19 cellular contexts compared by ENCODE assay signal in genomic region chrX:126489141-126489540, GRCh38.
DNase-seq lines count a peak whose midpoint lies in the region; ATAC-seq and TF ChIP-seq lines count a peak whose summit lies in the region.
"Had no signal": no experiment of that assay in that cellular context is flagged by ENCODE, and none has a peak within 500 bp of the region (broad histone marks: within the 10 kb centered on the region; RNA-seq: fewer than 3 reads in every experiment).

No MANE protein-coding gene starts in this region.

- no peak overlapping the region for H3K4me3 ChIP-seq in astrocyte of the spinal cord (ENCODE audit: low read depth, low read length)
- H3K4me3 ChIP-seq: Peyer's patch, SJCRH30 had no signal

- CTCF ChIA-PET in activated CD4-positive, alpha-beta T cell treated with anti-CD3 and anti-CD28 coated beads for 36 hours (lab: Charles Lee), result no interaction called here

- no peak for TF ChIP-seq CTCF in astrocyte of the spinal cord (IDR thresholded peaks at IDR 0.05; ENCODE audit: low read depth, low read length)

- POLR2A ChIA-PET in activated CD4-positive, alpha-beta T cell treated with anti-CD3 and anti-CD28 coated beads for 36 hours (lab: Charles Lee), result no interaction called here

- H3K4me1 Mint-ChIP-seq in activated CD4-positive, alpha-beta T cell treated with anti-CD3 and anti-CD28 coated beads for 36 hours, result no peaks in the 10 kb centered on the region
- H3K4me1 Mint-ChIP-seq: CD8-positive, alpha-beta memory T cell had no signal

- peak; percentile 0 to 12 for DNase-seq in NCI-H526 (lab: John Stamatoyannopoulos, UW)
- no peak for DNase-seq in NCI-H526 treated with DMSO at 0.1 percent for 48 hours (lab: John Stamatoyannopoulos, UW)
- peak; percentile 3 for DNase-seq in astrocyte of the spinal cord (ENCODE audit: low read depth, low spot score)
- peak; percentile 2 for DNase-seq in left kidney (ENCODE audit: low read depth, low spot score)
- DNase-seq in NCI-H82 treated with DMSO at 0.1 percent for 48 hours (lab: John Stamatoyannopoulos, UW; ENCODE audit: unreplicated experiment), result no peak
- DNase-seq in activated CD4-positive, alpha-beta T cell treated with anti-CD3 and anti-CD28 coated beads for 36 hours, result no peak
- DNase-seq in cerebellum (ENCODE audit: low spot score), result no peak
- no peak for DNase-seq in stimulated activated CD4-positive, alpha-beta T cell treated with anti-CD3 and anti-CD28 coated beads, Interleukin-4, amount 100 ng/mL, for 1 hour
- DNase-seq: C1 segment of cervical spinal cord; CD8-positive, alpha-beta memory T cell; HCEC 1CT; Kasumi-1; NCI-H1417 treated with DMSO at 0.1 percent for 48 hours; NCI-H187 treated with DMSO at 0.1 percent for 48 hours; NCI-H2107; NCI-H446 treated with DMSO at 0.1 percent for 48 hours; NK-92 treated with Interleukin-12 subunit alpha and Interleukin-12 subunit beta, amount 100 ng/mL, for 24 hours; Peyer's patch; SJCRH30 had no signal

- H3K27me3 Mint-ChIP-seq in activated CD4-positive, alpha-beta T cell treated with anti-CD3 and anti-CD28 coated beads for 36 hours, result no peaks in the 10 kb centered on the region
- H3K27me3 Mint-ChIP-seq: CD8-positive, alpha-beta memory T cell had no signal

- in situ Hi-C loops in astrocyte of the spinal cord (cut with HindIII; ENCODE audit: low sequenced_read_pairs), result no loop called here

- ATAC-seq in activated CD4-positive, alpha-beta T cell treated with anti-CD3 and anti-CD28 coated beads for 36 hours, result no peak

- no peak overlapping the region for H3K27ac Mint-ChIP-seq in activated CD4-positive, alpha-beta T cell treated with anti-CD3 and anti-CD28 coated beads for 36 hours
- H3K27ac Mint-ChIP-seq: CD8-positive, alpha-beta memory T cell had no signal

- H3K36me3 Mint-ChIP-seq in activated CD4-positive, alpha-beta T cell treated with anti-CD3 and anti-CD28 coated beads for 36 hours (ENCODE audit: low read depth), result no peaks in the 10 kb centered on the region
- H3K36me3 Mint-ChIP-seq: CD8-positive, alpha-beta memory T cell had no signal

- no peak overlapping the region for H3K4me3 Mint-ChIP-seq in activated CD4-positive, alpha-beta T cell treated with anti-CD3 and anti-CD28 coated beads for 36 hours
- H3K4me3 Mint-ChIP-seq: CD8-positive, alpha-beta memory T cell had no signal

- intact Hi-C loops in activated CD4-positive, alpha-beta T cell treated with anti-CD3 and anti-CD28 coated beads for 36 hours (cut with DNase I, micrococcal nuclease), result no loop called here

- H3K9me3 Mint-ChIP-seq in activated CD4-positive, alpha-beta T cell treated with anti-CD3 and anti-CD28 coated beads for 36 hours (ENCODE audit: low read depth), result no peaks in the 10 kb centered on the region

Comparison
In these comparisons a context has a peak if more than half of its experiments do, and no peak if none do; other contexts are left out.
1. DNase-seq: peak in NCI-H526 (2 of 2), astrocyte of the spinal cord (single experiment) and left kidney (single experiment); none in NCI-H526 treated with DMSO at 0.1 percent for 48 hours (single experiment), NCI-H82 treated with DMSO at 0.1 percent for 48 hours (single experiment), activated CD4-positive, alpha-beta T cell treated with anti-CD3 and anti-CD28 coated beads for 36 hours (single experiment), cerebellum (single experiment) and stimulated activated CD4-positive, alpha-beta T cell treated with anti-CD3 and anti-CD28 coated beads, Interleukin-4, amount 100 ng/mL, for 1 hour (single experiment).